Comparison of ENCODE assay signal across 8 cellular contexts in the genomic region with DNA sequence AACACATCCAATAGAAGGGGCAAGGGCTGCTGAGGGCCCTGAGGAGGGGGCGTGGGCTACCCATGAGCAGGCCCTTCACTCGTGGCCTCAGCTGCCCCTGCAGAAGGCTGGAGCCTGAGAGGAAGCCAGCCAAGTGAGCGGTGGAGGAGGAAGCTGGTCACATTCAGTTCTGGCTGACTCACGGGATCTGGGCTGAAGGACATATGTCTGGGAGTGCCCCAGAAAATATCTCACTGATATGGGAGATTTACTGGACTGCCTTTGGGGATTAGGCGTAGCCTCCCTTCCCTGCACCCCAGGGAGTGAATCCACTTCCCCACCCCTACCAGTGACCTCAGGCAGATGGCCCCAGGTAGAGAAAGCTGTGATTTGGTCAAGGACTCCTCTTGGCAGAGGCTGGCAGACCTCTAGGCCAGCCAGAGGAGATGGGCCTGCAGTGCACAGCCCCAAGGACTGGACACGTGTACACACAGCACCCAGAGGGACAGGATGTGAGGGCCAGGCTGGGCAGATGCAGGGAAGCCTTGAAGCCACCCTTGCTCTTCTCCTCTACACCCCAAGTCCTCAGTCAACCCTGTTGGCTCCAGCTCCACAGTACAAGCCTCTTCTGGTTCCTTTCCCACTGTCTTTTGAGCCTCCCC. TPM values are rescaled to one million over a fixed set of nuclear protein-coding genes. Genes with fewer than 3 reads are reported as not detected.
DNase-seq lines count a peak whose midpoint lies in the region; ATAC-seq and TF ChIP-seq lines count a peak whose summit lies in the region.

No MANE protein-coding gene starts in this region.

- H3K27ac Mint-ChIP-seq in neural progenitor cell = no peak overlapping the region

- no peaks in the 10 kb centered on the region for H3K36me3 Mint-ChIP-seq in neural progenitor cell

- no peak overlapping the region for H3K9ac ChIP-seq in neural progenitor cell

- peaks cover 12% of the 10 kb centered on the region for H3K9me3 ChIP-seq in mesodermal cell (ENCODE audit: control insufficient read depth, low read length)
- no peaks in the 10 kb centered on the region for H3K9me3 ChIP-seq in neural progenitor cell (ENCODE audit: low read depth)

- H3K27ac ChIP-seq in ACC112 (ENCODE audit: low read depth, low read length) (peak overlapping the region; percentile 84), cingulate gyrus (ENCODE audit: low read depth, low read length) (peak overlapping the region; percentile 49), mesodermal cell (ENCODE audit: low read depth, low read length, severe bottlenecking) (peak overlapping the region; percentile 32), neural progenitor cell (no peak overlapping the region)

- H3K4me3 ChIP-seq in ACC112 (ENCODE audit: low read depth, low read length) = no peak overlapping the region
- H3K4me3 ChIP-seq in mesodermal cell (ENCODE audit: extremely low read depth, insufficient read depth, low read length, poor library complexity, severe bottlenecking) = no peak overlapping the region
- no peak overlapping the region for H3K4me3 ChIP-seq in neural progenitor cell

- H3K36me3 ChIP-seq in ACC112 (ENCODE audit: insufficient read depth, low read length) (no peaks in the 10 kb centered on the region), mesodermal cell (ENCODE audit: control insufficient read depth, insufficient read depth, low read length) (no peaks in the 10 kb centered on the region), neural progenitor cell (no peaks in the 10 kb centered on the region)

- peaks cover 33% of the 10 kb centered on the region for H3K4me1 Mint-ChIP-seq in neural progenitor cell

- peaks cover 2% of the 10 kb centered on the region for H3K27me3 Mint-ChIP-seq in neural progenitor cell (ENCODE audit: insufficient read depth, low read depth)

- ATAC-seq in GM18498 (IDR thresholded peaks at IDR 0.05; ENCODE audit: unreplicated experiment) = no peak
- ATAC-seq in GM21447 (IDR thresholded peaks at IDR 0.05; ENCODE audit: unreplicated experiment) = no peak

- no peak for TF ChIP-seq CTCF in neural progenitor cell (IDR thresholded peaks at IDR 0.05)

- 70 to 97% methylated on average over 1 to 5 of the region's 6 CpGs for WGBS in mesodermal cell (ENCODE audit: insufficient coverage in 2 of 2), 2 experiments

- peak overlapping the region; percentile 33 for H2AFZ ChIP-seq in ACC112 (ENCODE audit: low read length, unreplicated experiment)
- no peak overlapping the region for H2AFZ ChIP-seq in neural progenitor cell (replicated peaks)

- no peaks in the 10 kb centered on the region for H4K20me1 ChIP-seq in neural progenitor cell (ENCODE audit: low read depth)

- H3K4me3 Mint-ChIP-seq in neural progenitor cell = no peak overlapping the region

- H3K79me2 ChIP-seq in ACC112 (ENCODE audit: control insufficient read depth, insufficient read depth, low read length, unreplicated experiment) (no peaks in the 10 kb centered on the region), neural progenitor cell (ENCODE audit: low read depth) (no peaks in the 10 kb centered on the region)

- H3K4me2 ChIP-seq in neural progenitor cell = no peak overlapping the region

- H3F3A ChIP-seq in neural progenitor cell (ENCODE audit: low read depth) = peaks cover 29% of the 10 kb centered on the region

- no peaks in the 10 kb centered on the region for H3K27me3 ChIP-seq in ACC112 (ENCODE audit: insufficient read depth, low read length)
- H3K27me3 ChIP-seq in neural progenitor cell = no peaks in the 10 kb centered on the region

- peak; percentile 27 for DNase-seq in MV-4-11 (lab: John Stamatoyannopoulos, UW)
- DNase-seq in neural progenitor cell (ENCODE audit: low spot score) = no peak
- DNase-seq in NCI-H526 treated with DMSO at 0.1 percent for 48 hours (lab: John Stamatoyannopoulos, UW) = no peak

- H3K4me1 ChIP-seq in ACC112 (ENCODE audit: control insufficient read depth, insufficient read depth, low read length, unreplicated experiment) = peaks cover 58% of the 10 kb centered on the region
- H3K4me1 ChIP-seq in mesodermal cell (ENCODE audit: control insufficient read depth, insufficient read depth, low read length, poor library complexity, severe bottlenecking) = peaks cover 40% of the 10 kb centered on the region
- H3K4me1 ChIP-seq in neural progenitor cell = peaks cover 38% of the 10 kb centered on the region

- peaks cover 8% of the 10 kb centered on the region for H3K9me3 Mint-ChIP-seq in neural progenitor cell

RNA-seq across cellular contexts. Expression of gene ANKDD1A, which starts 14.2 kb away (rescaled TPM):
- polyA plus RNA-seq in mesodermal cell (2013, experiment 1 of 2) = 4.1 TPM
- polyA plus RNA-seq in mesodermal cell (2013, experiment 2 of 2) = 3.3 TPM
- 6.1 and 7.1 TPM in 2 replicates for total RNA-seq in neural progenitor cell (ENCODE audit: low replicate concordance)

RNA-seq across cellular contexts. Expression of gene PLEKHO2, which starts 55.8 kb away (rescaled TPM):
- 15.9 TPM for polyA plus RNA-seq in mesodermal cell (2013, experiment 1 of 2)
- polyA plus RNA-seq in mesodermal cell (2013, experiment 2 of 2) = 12.8 TPM
- 7.7 and 15.7 TPM in 2 replicates for total RNA-seq in neural progenitor cell (ENCODE audit: low replicate concordance)
